ENCODE assay signal across 1 cellular context in the genomic region with DNA sequence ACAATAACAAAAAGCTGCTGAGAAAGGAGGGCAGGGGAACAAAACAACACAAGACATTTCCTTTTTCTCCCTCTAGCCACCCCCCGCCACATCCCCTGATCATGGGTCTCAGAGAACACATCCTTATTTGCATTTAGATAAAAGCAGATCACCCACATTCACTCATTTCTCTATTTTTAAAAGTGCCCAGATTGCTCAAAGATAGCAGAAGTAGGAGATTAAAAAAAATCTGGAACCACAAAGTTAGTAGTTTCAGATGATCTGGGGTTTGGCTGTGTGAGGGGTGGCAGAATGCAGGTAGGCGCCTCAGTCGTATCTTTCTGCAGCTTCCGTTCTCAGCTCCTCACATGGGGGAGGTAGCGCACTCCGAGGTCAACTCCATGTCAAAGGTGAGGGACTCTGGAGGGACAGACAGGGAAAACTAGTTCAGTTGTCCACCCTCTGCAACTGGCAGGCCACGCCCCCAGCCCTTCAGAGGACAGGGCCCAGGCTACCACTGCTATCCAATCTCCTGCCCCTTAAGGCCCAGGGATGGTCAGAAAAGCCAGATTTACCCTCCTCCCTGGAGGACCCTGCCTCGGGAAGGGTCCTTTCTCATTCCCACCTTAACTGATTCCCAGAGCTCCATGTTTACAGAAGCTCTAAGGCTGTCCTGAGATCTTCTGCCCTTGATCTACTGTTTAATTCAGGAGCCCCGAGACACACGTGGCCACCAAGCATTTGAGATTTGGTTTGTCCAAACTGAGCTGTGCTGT.
TF ChIP-seq lines count a peak whose summit lies in the region.

No MANE protein-coding gene starts in this region.

TF ChIP-seq in K562, 482 proteins besides CTCF, POLR2A, EP300 and RAD21 (continued from another document and continues in another):
- TF ChIP-seq, protein P1, sequence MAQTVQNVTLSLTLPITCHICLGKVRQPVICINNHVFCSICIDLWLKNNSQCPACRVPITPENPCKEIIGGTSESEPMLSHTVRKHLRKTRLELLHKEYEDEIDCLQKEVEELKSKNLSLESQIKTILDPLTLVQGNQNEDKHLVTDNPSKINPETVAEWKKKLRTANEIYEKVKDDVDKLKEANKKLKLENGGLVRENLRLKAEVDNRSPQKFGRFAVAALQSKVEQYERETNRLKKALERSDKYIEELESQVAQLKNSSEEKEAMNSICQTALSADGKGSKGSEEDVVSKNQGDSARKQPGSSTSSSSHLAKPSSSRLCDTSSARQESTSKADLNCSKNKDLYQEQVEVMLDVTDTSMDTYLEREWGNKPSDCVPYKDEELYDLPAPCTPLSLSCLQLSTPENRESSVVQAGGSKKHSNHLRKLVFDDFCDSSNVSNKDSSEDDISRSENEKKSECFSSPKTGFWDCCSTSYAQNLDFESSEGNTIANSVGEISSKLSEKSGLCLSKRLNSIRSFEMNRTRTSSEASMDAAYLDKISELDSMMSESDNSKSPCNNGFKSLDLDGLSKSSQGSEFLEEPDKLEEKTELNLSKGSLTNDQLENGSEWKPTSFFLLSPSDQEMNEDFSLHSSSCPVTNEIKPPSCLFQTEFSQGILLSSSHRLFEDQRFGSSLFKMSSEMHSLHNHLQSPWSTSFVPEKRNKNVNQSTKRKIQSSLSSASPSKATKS (CRISPR knock-in tag; IDR thresholded peaks at IDR 0.05): no peak
- peak; percentile 47 for TF ChIP-seq ZFX (CRISPR knock-in tag; IDR thresholded peaks at IDR 0.05)
- TF ChIP-seq HNRNPK (IDR thresholded peaks at IDR 0.05; ENCODE audit: low read depth, low read length, poor library complexity, severe bottlenecking): no peak
- TF ChIP-seq KDM4B (IDR thresholded peaks at IDR 0.05; ENCODE audit: borderline replicate concordance in 2 of 2, low read depth in 1 of 2): no peak
- TF ChIP-seq ELF2 (CRISPR knock-in tag; IDR thresholded peaks at IDR 0.05): no peak
- TF ChIP-seq ARID1B (IDR thresholded peaks at IDR 0.05): peak; percentile 68
- no peak for TF ChIP-seq MAFK (IDR thresholded peaks at IDR 0.05; ENCODE audit: low read length)
- TF ChIP-seq, protein P2, sequence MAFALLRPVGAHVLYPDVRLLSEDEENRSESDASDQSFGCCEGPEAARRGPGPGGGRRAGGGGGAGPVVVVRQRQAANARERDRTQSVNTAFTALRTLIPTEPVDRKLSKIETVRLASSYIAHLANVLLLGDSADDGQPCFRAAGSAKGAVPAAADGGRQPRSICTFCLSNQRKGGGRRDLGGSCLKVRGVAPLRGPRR (CRISPR knock-in tag; IDR thresholded peaks at IDR 0.05): no peak
- TF ChIP-seq CC2D1A (IDR thresholded peaks at IDR 0.05): no peak
- no peak for TF ChIP-seq MCM7 (IDR thresholded peaks at IDR 0.05)
- no peak for TF ChIP-seq POU5F1 (IDR thresholded peaks at IDR 0.05; ENCODE audit: borderline replicate concordance, low read depth, low read length, partially characterized antibody)
- TF ChIP-seq ZNF324 (CRISPR knock-in tag; IDR thresholded peaks at IDR 0.05): no peak
- TF ChIP-seq TCF3 (CRISPR knock-in tag; IDR thresholded peaks at IDR 0.05): no peak
- TF ChIP-seq SIRT6 (IDR thresholded peaks at IDR 0.05; ENCODE audit: low read depth, low read length): no peak
- no peak for TF ChIP-seq ZNF133 (CRISPR knock-in tag; IDR thresholded peaks at IDR 0.05)
- no peak for TF ChIP-seq ZNF551 (CRISPR knock-in tag; IDR thresholded peaks at IDR 0.05)
- TF ChIP-seq NR2F6 (CRISPR knock-in tag; IDR thresholded peaks at IDR 0.05): no peak
- TF ChIP-seq PML (IDR thresholded peaks at IDR 0.05; ENCODE audit: low read length): 0 out of 2 replicates have a peak, but pooled peaks have one; percentile 24
- peak; percentile 38 for TF ChIP-seq MEIS2 (IDR thresholded peaks at IDR 0.05; ENCODE audit: partially characterized antibody)
- TF ChIP-seq TAF1 (IDR thresholded peaks at IDR 0.05; ENCODE audit: control insufficient read depth, extremely low read depth, insufficient read depth, low read length, severe bottlenecking): no peak
- TF ChIP-seq MAZ (CRISPR knock-in tag; conservative IDR thresholded peaks at IDR 0.05 in 1 of 2, IDR thresholded peaks at IDR 0.05 in 1 of 2): peak in 1 of 2 experiments; percentile 62; a peak in 1 of 4 replicates
- no peak for TF ChIP-seq PHB (CRISPR knock-in tag; IDR thresholded peaks at IDR 0.05)
- TF ChIP-seq SPI1 (IDR thresholded peaks at IDR 0.05; ENCODE audit: borderline replicate concordance, low read depth, low read length): 0 out of 2 replicates have a peak, but pooled peaks have one; percentile 5
- TF ChIP-seq ZNF436 (CRISPR knock-in tag; IDR thresholded peaks at IDR 0.05): no peak
- peak; percentile 45; the same call in 1 of the 2 replicates for TF ChIP-seq ZNF197 (CRISPR knock-in tag; IDR thresholded peaks at IDR 0.05; ENCODE audit: low read depth)
- TF ChIP-seq, protein P3, sequence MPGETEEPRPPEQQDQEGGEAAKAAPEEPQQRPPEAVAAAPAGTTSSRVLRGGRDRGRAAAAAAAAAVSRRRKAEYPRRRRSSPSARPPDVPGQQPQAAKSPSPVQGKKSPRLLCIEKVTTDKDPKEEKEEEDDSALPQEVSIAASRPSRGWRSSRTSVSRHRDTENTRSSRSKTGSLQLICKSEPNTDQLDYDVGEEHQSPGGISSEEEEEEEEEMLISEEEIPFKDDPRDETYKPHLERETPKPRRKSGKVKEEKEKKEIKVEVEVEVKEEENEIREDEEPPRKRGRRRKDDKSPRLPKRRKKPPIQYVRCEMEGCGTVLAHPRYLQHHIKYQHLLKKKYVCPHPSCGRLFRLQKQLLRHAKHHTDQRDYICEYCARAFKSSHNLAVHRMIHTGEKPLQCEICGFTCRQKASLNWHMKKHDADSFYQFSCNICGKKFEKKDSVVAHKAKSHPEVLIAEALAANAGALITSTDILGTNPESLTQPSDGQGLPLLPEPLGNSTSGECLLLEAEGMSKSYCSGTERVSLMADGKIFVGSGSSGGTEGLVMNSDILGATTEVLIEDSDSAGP (CRISPR knock-in tag; IDR thresholded peaks at IDR 0.05): no peak
- peak; percentile 68 for TF ChIP-seq KDM1A (IDR thresholded peaks at IDR 0.05)
- TF ChIP-seq DNMT1 (IDR thresholded peaks at IDR 0.05): no peak
- no peak; the same call in 1 of the 2 replicates for TF ChIP-seq EGR1 (conservative IDR thresholded peaks at IDR 0.05)
- peak; percentile 18; the same call in 1 of the 2 replicates for TF ChIP-seq GTF2A2 (tag; IDR thresholded peaks at IDR 0.05)
- no peak for TF ChIP-seq HEY1 (CRISPR knock-in tag; IDR thresholded peaks at IDR 0.05; ENCODE audit: borderline replicate concordance)
- no peak for TF ChIP-seq ETS2 (tag; IDR thresholded peaks at IDR 0.05; ENCODE audit: borderline replicate concordance, poor library complexity, severe bottlenecking)
- no peak; the same call in 1 of the 2 replicates for TF ChIP-seq STAT5A (IDR thresholded peaks at IDR 0.05; ENCODE audit: borderline replicate concordance, low read length)
- TF ChIP-seq NRF1 (conservative IDR thresholded peaks at IDR 0.05 in 1 of 2, IDR thresholded peaks at IDR 0.05 in 1 of 2): no peak
- TF ChIP-seq HDGF (IDR thresholded peaks at IDR 0.05): no peak
- no peak for TF ChIP-seq ZNF444 (CRISPR knock-in tag; IDR thresholded peaks at IDR 0.05)
- TF ChIP-seq FOSL1 (tag; conservative IDR thresholded peaks at IDR 0.05): no peak; the same call in 1 of the 2 replicates
- 0 out of 2 replicates have a peak, but pooled peaks have one; percentile 19 for TF ChIP-seq ZNF41 (CRISPR knock-in tag; conservative IDR thresholded peaks at IDR 0.05)
- TF ChIP-seq SP2 (IDR thresholded peaks at IDR 0.05; ENCODE audit: extremely low read depth, low read depth, low read length, poor library complexity, severe bottlenecking): no peak
- TF ChIP-seq TAL1 (IDR thresholded peaks at IDR 0.05): no peak
- no peak for TF ChIP-seq MTA3 (IDR thresholded peaks at IDR 0.05; ENCODE audit: borderline replicate concordance)
- no peak for TF ChIP-seq NFIX (CRISPR knock-in tag; IDR thresholded peaks at IDR 0.05; ENCODE audit: low read depth)
- TF ChIP-seq HMG20B (CRISPR knock-in tag; IDR thresholded peaks at IDR 0.05): no peak
- no peak for TF ChIP-seq ZNF134 (CRISPR knock-in tag; conservative IDR thresholded peaks at IDR 0.05)
- TF ChIP-seq ZNF140 (CRISPR knock-in tag; IDR thresholded peaks at IDR 0.05): no peak
- TF ChIP-seq ZNF695 (CRISPR knock-in tag; IDR thresholded peaks at IDR 0.05): no peak
- TF ChIP-seq ZNF354B (CRISPR knock-in tag; IDR thresholded peaks at IDR 0.05): no peak
- TF ChIP-seq, protein P4, sequence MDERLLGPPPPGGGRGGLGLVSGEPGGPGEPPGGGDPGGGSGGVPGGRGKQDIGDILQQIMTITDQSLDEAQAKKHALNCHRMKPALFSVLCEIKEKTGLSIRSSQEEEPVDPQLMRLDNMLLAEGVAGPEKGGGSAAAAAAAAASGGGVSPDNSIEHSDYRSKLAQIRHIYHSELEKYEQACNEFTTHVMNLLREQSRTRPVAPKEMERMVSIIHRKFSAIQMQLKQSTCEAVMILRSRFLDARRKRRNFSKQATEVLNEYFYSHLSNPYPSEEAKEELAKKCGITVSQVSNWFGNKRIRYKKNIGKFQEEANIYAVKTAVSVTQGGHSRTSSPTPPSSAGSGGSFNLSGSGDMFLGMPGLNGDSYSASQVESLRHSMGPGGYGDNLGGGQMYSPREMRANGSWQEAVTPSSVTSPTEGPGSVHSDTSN (CRISPR knock-in tag; IDR thresholded peaks at IDR 0.05; ENCODE audit: low read depth): no peak
- TF ChIP-seq, protein P4 (tag; conservative IDR thresholded peaks at IDR 0.05; ENCODE audit: low read depth): no peak
- peak; percentile 48; the same call in 1 of the 2 replicates for TF ChIP-seq ZBTB17 (CRISPR knock-in tag; IDR thresholded peaks at IDR 0.05)
- TF ChIP-seq ZNF253 (CRISPR knock-in tag; conservative IDR thresholded peaks at IDR 0.05): no peak
- no peak for TF ChIP-seq ZNF408 (CRISPR knock-in tag; IDR thresholded peaks at IDR 0.05; ENCODE audit: low read depth)
- no peak for TF ChIP-seq ASH1L (IDR thresholded peaks at IDR 0.05; ENCODE audit: borderline replicate concordance, low read depth, partially characterized antibody)
- TF ChIP-seq XRCC3 (IDR thresholded peaks at IDR 0.05): no peak
- TF ChIP-seq, protein P5, sequence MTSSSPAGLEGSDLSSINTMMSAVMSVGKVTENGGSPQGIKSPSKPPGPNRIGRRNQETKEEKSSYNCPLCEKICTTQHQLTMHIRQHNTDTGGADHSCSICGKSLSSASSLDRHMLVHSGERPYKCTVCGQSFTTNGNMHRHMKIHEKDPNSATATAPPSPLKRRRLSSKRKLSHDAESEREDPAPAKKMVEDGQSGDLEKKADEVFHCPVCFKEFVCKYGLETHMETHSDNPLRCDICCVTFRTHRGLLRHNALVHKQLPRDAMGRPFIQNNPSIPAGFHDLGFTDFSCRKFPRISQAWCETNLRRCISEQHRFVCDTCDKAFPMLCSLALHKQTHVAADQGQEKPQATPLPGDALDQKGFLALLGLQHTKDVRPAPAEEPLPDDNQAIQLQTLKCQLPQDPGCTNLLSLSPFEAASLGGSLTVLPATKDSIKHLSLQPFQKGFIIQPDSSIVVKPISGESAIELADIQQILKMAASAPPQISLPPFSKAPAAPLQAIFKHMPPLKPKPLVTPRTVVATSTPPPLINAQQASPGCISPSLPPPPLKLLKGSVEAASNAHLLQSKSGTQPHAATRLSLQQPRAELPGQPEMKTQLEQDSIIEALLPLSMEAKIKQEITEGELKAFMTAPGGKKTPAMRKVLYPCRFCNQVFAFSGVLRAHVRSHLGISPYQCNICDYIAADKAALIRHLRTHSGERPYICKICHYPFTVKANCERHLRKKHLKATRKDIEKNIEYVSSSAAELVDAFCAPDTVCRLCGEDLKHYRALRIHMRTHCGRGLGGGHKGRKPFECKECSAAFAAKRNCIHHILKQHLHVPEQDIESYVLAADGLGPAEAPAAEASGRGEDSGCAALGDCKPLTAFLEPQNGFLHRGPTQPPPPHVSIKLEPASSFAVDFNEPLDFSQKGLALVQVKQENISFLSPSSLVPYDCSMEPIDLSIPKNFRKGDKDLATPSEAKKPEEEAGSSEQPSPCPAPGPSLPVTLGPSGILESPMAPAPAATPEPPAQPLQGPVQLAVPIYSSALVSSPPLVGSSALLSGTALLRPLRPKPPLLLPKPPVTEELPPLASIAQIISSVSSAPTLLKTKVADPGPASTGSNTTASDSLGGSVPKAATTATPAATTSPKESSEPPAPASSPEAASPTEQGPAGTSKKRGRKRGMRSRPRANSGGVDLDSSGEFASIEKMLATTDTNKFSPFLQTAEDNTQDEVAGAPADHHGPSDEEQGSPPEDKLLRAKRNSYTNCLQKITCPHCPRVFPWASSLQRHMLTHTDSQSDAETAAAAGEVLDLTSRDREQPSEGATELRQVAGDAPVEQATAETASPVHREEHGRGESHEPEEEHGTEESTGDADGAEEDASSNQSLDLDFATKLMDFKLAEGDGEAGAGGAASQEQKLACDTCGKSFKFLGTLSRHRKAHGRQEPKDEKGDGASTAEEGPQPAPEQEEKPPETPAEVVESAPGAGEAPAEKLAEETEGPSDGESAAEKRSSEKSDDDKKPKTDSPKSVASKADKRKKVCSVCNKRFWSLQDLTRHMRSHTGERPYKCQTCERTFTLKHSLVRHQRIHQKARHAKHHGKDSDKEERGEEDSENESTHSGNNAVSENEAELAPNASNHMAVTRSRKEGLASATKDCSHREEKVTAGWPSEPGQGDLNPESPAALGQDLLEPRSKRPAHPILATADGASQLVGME (CRISPR knock-in tag; IDR thresholded peaks at IDR 0.05): peak; percentile 74; the same call in 1 of the 2 replicates
- TF ChIP-seq, protein P6, sequence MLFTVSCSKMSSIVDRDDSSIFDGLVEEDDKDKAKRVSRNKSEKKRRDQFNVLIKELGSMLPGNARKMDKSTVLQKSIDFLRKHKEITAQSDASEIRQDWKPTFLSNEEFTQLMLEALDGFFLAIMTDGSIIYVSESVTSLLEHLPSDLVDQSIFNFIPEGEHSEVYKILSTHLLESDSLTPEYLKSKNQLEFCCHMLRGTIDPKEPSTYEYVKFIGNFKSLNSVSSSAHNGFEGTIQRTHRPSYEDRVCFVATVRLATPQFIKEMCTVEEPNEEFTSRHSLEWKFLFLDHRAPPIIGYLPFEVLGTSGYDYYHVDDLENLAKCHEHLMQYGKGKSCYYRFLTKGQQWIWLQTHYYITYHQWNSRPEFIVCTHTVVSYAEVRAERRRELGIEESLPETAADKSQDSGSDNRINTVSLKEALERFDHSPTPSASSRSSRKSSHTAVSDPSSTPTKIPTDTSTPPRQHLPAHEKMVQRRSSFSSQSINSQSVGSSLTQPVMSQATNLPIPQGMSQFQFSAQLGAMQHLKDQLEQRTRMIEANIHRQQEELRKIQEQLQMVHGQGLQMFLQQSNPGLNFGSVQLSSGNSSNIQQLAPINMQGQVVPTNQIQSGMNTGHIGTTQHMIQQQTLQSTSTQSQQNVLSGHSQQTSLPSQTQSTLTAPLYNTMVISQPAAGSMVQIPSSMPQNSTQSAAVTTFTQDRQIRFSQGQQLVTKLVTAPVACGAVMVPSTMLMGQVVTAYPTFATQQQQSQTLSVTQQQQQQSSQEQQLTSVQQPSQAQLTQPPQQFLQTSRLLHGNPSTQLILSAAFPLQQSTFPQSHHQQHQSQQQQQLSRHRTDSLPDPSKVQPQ (CRISPR knock-in tag; IDR thresholded peaks at IDR 0.05; ENCODE audit: borderline replicate concordance): no peak; the same call in 1 of the 2 replicates
- TF ChIP-seq ZNF780A (CRISPR knock-in tag; IDR thresholded peaks at IDR 0.05): no peak
- 0 out of 2 replicates have a peak, but pooled peaks have one; percentile 27 for TF ChIP-seq ZKSCAN1 (IDR thresholded peaks at IDR 0.05; ENCODE audit: low read depth, low read length)
